Comparison of ENCODE assay signal across 8 cellular contexts in genomic region chr5:100780376-100780870, GRCh38.
DNase-seq lines count a peak whose midpoint lies in the region; ATAC-seq and TF ChIP-seq lines count a peak whose summit lies in the region.

No MANE protein-coding gene starts in this region.

- TF ChIP-seq POLR2A in right lobe of liver (IDR thresholded peaks at IDR 0.05) (no peak), body of pancreas (IDR thresholded peaks at IDR 0.05) (no peak)

- H2AFZ ChIP-seq in GM23338 = peak overlapping the region; percentile 58; the same call in 1 of the 2 replicates

- TF ChIP-seq CTCF in GM23338 (conservative IDR thresholded peaks at IDR 0.05; ENCODE audit: low read depth in 2 of 2) = no peak
- TF ChIP-seq CTCF in right lobe of liver (IDR thresholded peaks at IDR 0.05) = no peak
- no peak for TF ChIP-seq CTCF in dorsolateral prefrontal cortex (IDR thresholded peaks at IDR 0.05 in 54 of 56, conservative IDR thresholded peaks at IDR 0.05 in 2 of 56; ENCODE audit: low read depth in 1 of 56, partially characterized antibody in 56 of 56)
- TF ChIP-seq CTCF in body of pancreas (IDR thresholded peaks at IDR 0.05) = no peak

- no peaks in the 10 kb centered on the region for H3K36me3 ChIP-seq in GM23338 (ENCODE audit: insufficient read depth)
- H3K36me3 ChIP-seq in right lobe of liver = no peaks in the 10 kb centered on the region
- H3K36me3 ChIP-seq in body of pancreas (replicated peaks in 1 of 2; ENCODE audit: insufficient read depth in 1 of 2, low read depth in 2 of 2) = no peaks in the 10 kb centered on the region
- H3K36me3 ChIP-seq in MG63 = no peaks in the 10 kb centered on the region

- H3K9me3 ChIP-seq in right lobe of liver (no peaks in the 10 kb centered on the region), body of pancreas (no peaks in the 10 kb centered on the region), MG63 (no peaks in the 10 kb centered on the region)

- H3K79me2 ChIP-seq in GM23338 (replicated peaks; ENCODE audit: insufficient read depth) = no peaks in the 10 kb centered on the region

- H4K20me1 ChIP-seq in GM23338 (replicated peaks; ENCODE audit: insufficient read depth) = no peaks in the 10 kb centered on the region

- no peaks in the 10 kb centered on the region for H3K27me3 ChIP-seq in GM23338 (ENCODE audit: insufficient read depth)
- H3K27me3 ChIP-seq in right lobe of liver = no peaks in the 10 kb centered on the region
- H3K27me3 ChIP-seq in dorsolateral prefrontal cortex = no peaks in the 10 kb centered on the region
- no peaks in the 10 kb centered on the region for H3K27me3 ChIP-seq in body of pancreas
- no peaks in the 10 kb centered on the region for H3K27me3 ChIP-seq in MG63

- no peaks in the 10 kb centered on the region for H3F3A ChIP-seq in GM23338 (replicated peaks; ENCODE audit: low read depth)

- H3K4me2 ChIP-seq in GM23338 = no peak overlapping the region

- ATAC-seq in GM18520 (IDR thresholded peaks at IDR 0.05; ENCODE audit: unreplicated experiment) (peak; percentile 80), GM23338 (no peak), right lobe of liver (peak; percentile 51 to 68 (median 62)), body of pancreas (no peak)

- intact Hi-C loops in right lobe of liver (cut with DNase I) (no loop called here), dorsolateral prefrontal cortex (cut with DNase I) (no loop called here), body of pancreas (cut with DNase I) (no loop called here)

- H3K27ac ChIP-seq in GM23338 (ENCODE audit: low read depth) (no peak overlapping the region), right lobe of liver (peak overlapping the region in 2 of 3 donors; percentile 20 to 47), dorsolateral prefrontal cortex (peak overlapping the region in 19 of 59 donors; percentile 3 to 79 (median 34)), body of pancreas (peak overlapping the region in 1 of 4 donors; percentile 52)

- no peak overlapping the region for H3K27ac Mint-ChIP-seq in GM23338

- H3K4me3 ChIP-seq in GM23338 (no peak overlapping the region), right lobe of liver (no peak overlapping the region), dorsolateral prefrontal cortex (no peak overlapping the region), body of pancreas (no peak overlapping the region), MG63 (no peak overlapping the region)

- H3K9me2 ChIP-seq in GM23338 (ENCODE audit: insufficient read depth) = no peaks in the 10 kb centered on the region

- H3K9me3 Mint-ChIP-seq in GM23338 = peaks cover 15% of the 10 kb centered on the region; the same call in 2 of the 3 replicates

- no peak for DNase-seq in GM23338 (ENCODE audit: low spot score)
- peak; percentile 88 for DNase-seq in MV-4-11 (lab: John Stamatoyannopoulos, UW)
- DNase-seq in right lobe of liver = no peak
- no peak for DNase-seq in kidney tubule cell (ENCODE audit: low spot score)
- no peak for DNase-seq in dorsolateral prefrontal cortex
- no peak for DNase-seq in body of pancreas
- DNase-seq in MG63 = no peak

- H3K4me1 Mint-ChIP-seq in GM23338 = peaks cover 18% of the 10 kb centered on the region

- H3K27me3 Mint-ChIP-seq in GM23338 (ENCODE audit: insufficient read depth, low read depth, poor library complexity) = peaks cover 2% of the 10 kb centered on the region

- peaks cover 16% of the 10 kb centered on the region for H3K36me3 Mint-ChIP-seq in GM23338 (ENCODE audit: low read depth)

- no peak overlapping the region for H3K4me3 Mint-ChIP-seq in GM23338

- H3K4me1 ChIP-seq in GM23338 (ENCODE audit: insufficient read depth) (peaks cover 6% of the 10 kb centered on the region; the same call in 1 of the 2 replicates), right lobe of liver (no peaks in the 10 kb centered on the region), body of pancreas (no peaks in the 10 kb centered on the region)

- 22% methylated on average over 4 of the region's 4 CpGs for WGBS in right lobe of liver (ENCODE audit: insufficient coverage, low coverage, low lambda C conversion rate, missing lambda C conversion rate)
- WGBS in body of pancreas, 2 donors = 50 to 65% methylated on average over 4 of the region's 4 CpGs

TF ChIP-seq in GM23338, 12 proteins besides CTCF, POLR2A, EP300 and RAD21:
- TF ChIP-seq ZNF462 (CRISPR knock-in tag; IDR thresholded peaks at IDR 0.05) (no peak), EZH2 (IDR thresholded peaks at IDR 0.05; ENCODE audit: low read depth, unreplicated experiment) (no peak), ZNF331 (CRISPR knock-in tag; IDR thresholded peaks at IDR 0.05; ENCODE audit: low read depth) (no peak), NANOG (IDR thresholded peaks at IDR 0.05; ENCODE audit: borderline replicate concordance) (no peak)
TF ChIP-seq in GM23338: peak in this region for 0.

Comparison
In these comparisons a context has a peak if more than half of its experiments do, and no peak if none do; other contexts are left out.
1. ATAC-seq: peak in GM18520 (single experiment) and right lobe of liver (4 of 4); none in GM23338 (single experiment) and body of pancreas (single experiment).